15 cellular contexts compared by ENCODE assay signal in genomic region chr11:41459602-41460405, GRCh38. TPM values are rescaled to one million over a fixed set of nuclear protein-coding genes. Genes with fewer than 3 reads are reported as not detected.
DNase-seq lines count a peak whose midpoint lies in the region; ATAC-seq and TF ChIP-seq lines count a peak whose summit lies in the region.
"Had no signal": no experiment of that assay in that cellular context is flagged by ENCODE, and none has a peak within 500 bp of the region (broad histone marks: within the 10 kb centered on the region; RNA-seq: fewer than 3 reads in every experiment).

Gene LRRC4C (minus strand): TSS chr11:41459652.

- H3K79me2 ChIP-seq in SK-N-SH (ENCODE audit: insufficient read depth), result no peaks in the 10 kb centered on the region
- no peaks in the 10 kb centered on the region for H3K79me2 ChIP-seq in mesendoderm (ENCODE audit: control insufficient read depth, insufficient read depth, low read length)

- 6% methylated on average over 18 of the region's 19 CpGs for WGBS in SK-N-SH (ENCODE audit: low lambda C conversion rate)
- WGBS in mesendoderm (ENCODE audit: extremely low coverage, insufficient coverage, low lambda C conversion rate), result no CpG with 5 or more reads among the region's 19 CpGs

- H3K23ac ChIP-seq in mesendoderm (ENCODE audit: low read length), result no peak within 1 kb of the TSS

- H3K79me1 ChIP-seq in mesendoderm (ENCODE audit: low read length), result no peaks in the 10 kb centered on the region

- CTCF ChIA-PET in SK-N-SH (lab: Yijun Ruan, JAX), result interaction anchor here (1.0 to 2.9 kb wide), 17 partner anchors 10 to 1827 kb away, joined by 3 to 26 read pairs (median 4); no protein-coding TSS in a partner anchor

- H2AFZ ChIP-seq in SK-N-SH (ENCODE audit: low read depth), result no peak within 1 kb of the TSS

- H4K20me1 ChIP-seq in SK-N-SH (ENCODE audit: insufficient read depth), result no peaks in the 10 kb centered on the region

- DNase-seq in SK-N-SH (peak; percentile 9), cerebellar cortex (ENCODE audit: low spot score) (peak; percentile 62), mesendoderm (no peak), upper lobe of right lung (no peak), DMS 273 treated with DMSO at 0.1 percent for 48 hours (lab: John Stamatoyannopoulos, UW) (no peak)
- DNase-seq: activated naive CD4-positive, alpha-beta T cell treated with anti-CD3 and anti-CD28 coated beads for 36 hours; GF-D8; right lobe of liver; stimulated activated CD4-positive, alpha-beta T cell treated with anti-CD3 and anti-CD28 coated beads, Interleukin-4, amount 100 ng/mL, for 24 hours had no signal

- H3K9me2 ChIP-seq in SK-N-SH, result no peaks in the 10 kb centered on the region

- no peaks in the 10 kb centered on the region for H3F3A ChIP-seq in SK-N-SH (replicated peaks; ENCODE audit: insufficient read depth)

- H3K4ac ChIP-seq in mesendoderm (ENCODE audit: low read depth, low read length), result no peak within 1 kb of the TSS

- no peak within 1 kb of the TSS for H3K56ac ChIP-seq in mesendoderm (ENCODE audit: low read length)

- no peak for TF ChIP-seq EP300 in SK-N-SH (IDR thresholded peaks at IDR 0.05; ENCODE audit: borderline replicate concordance in 1 of 2, low read depth in 1 of 2, low read length in 1 of 2)

- no peak within 1 kb of the TSS for H2BK120ac ChIP-seq in mesendoderm (ENCODE audit: low read depth, low read length)

- H3K9me3 ChIP-seq in SK-N-SH, result no peaks in the 10 kb centered on the region
- H3K9me3 ChIP-seq in upper lobe of right lung, result no peaks in the 10 kb centered on the region
- H3K9me3 ChIP-seq: right lobe of liver, vagina had no signal

- peaks cover 0 to 3% of the 10 kb centered on the region in 2 experiments; a peak in 1 of 4 replicates for H3K4me1 ChIP-seq in SK-N-SH (ENCODE audit: control insufficient read depth in 1 of 2, insufficient read depth in 2 of 2, low read depth in 1 of 2, low read length in 1 of 2)
- H3K4me1 ChIP-seq in mesendoderm (ENCODE audit: control insufficient read depth, low read depth, low read length), result peaks cover 3% of the 10 kb centered on the region
- H3K4me1 ChIP-seq in upper lobe of right lung, result no peaks in the 10 kb centered on the region
- H3K4me1 ChIP-seq: right lobe of liver, vagina had no signal

- H4K5ac ChIP-seq in mesendoderm (ENCODE audit: low read length), result no peak within 1 kb of the TSS

- H3K9ac ChIP-seq in SK-N-SH, result no peak within 1 kb of the TSS
- no peak within 1 kb of the TSS for H3K9ac ChIP-seq in mesendoderm (ENCODE audit: low read length)

- peak within 1 kb of the TSS in 1 of 2 experiments; percentile 24; a peak in 1 of 4 replicates for H3K4me3 ChIP-seq in SK-N-SH (ENCODE audit: low read depth in 2 of 2, low read length in 1 of 2)
- no peak within 1 kb of the TSS for H3K4me3 ChIP-seq in mesendoderm (ENCODE audit: low read length)
- H3K4me3 ChIP-seq in upper lobe of right lung, result no peak within 1 kb of the TSS
- H3K4me3 ChIP-seq: right lobe of liver, vagina had no signal

- no peaks in the 10 kb centered on the region for H3K36me3 ChIP-seq in SK-N-SH (replicated peaks in 1 of 2; ENCODE audit: control insufficient read depth in 1 of 2, insufficient read depth in 2 of 2, low read length in 1 of 2)
- H3K36me3 ChIP-seq in mesendoderm (ENCODE audit: control insufficient read depth, insufficient read depth, low read length), result no peaks in the 10 kb centered on the region
- no peaks in the 10 kb centered on the region for H3K36me3 ChIP-seq in upper lobe of right lung
- H3K36me3 ChIP-seq: right lobe of liver, vagina had no signal

- H2BK5ac ChIP-seq in mesendoderm (ENCODE audit: low read length), result no peak within 1 kb of the TSS

- no peak for ATAC-seq in SK-N-SH treated with all-trans-retinoic acid at 6 μM for 48 hours
- ATAC-seq in upper lobe of right lung, result peak; percentile 14
- ATAC-seq in HG03378 (IDR thresholded peaks at IDR 0.05; ENCODE audit: unreplicated experiment), result no peak
- ATAC-seq in GM18502 (IDR thresholded peaks at IDR 0.05; ENCODE audit: poor library complexity, unreplicated experiment), result no peak

- no peak within 1 kb of the TSS for H3K27ac ChIP-seq in SK-N-SH (ENCODE audit: low read depth in 2 of 2, low read length in 1 of 2)
- H3K27ac ChIP-seq in mesendoderm (ENCODE audit: low read depth, low read length), result no peak within 1 kb of the TSS
- no peak within 1 kb of the TSS for H3K27ac ChIP-seq in upper lobe of right lung
- H3K27ac ChIP-seq: right lobe of liver, vagina had no signal

- no peak within 1 kb of the TSS for H2AK5ac ChIP-seq in mesendoderm (ENCODE audit: low read length)

- intact Hi-C loops in upper lobe of right lung (cut with DNase I), result no loop called here

- peak within 1 kb of the TSS; percentile 56 for H4K8ac ChIP-seq in mesendoderm (ENCODE audit: low read depth, low read length)

- TF ChIP-seq CTCF in SK-N-SH (IDR thresholded peaks at IDR 0.05), result no peak
- no peak for TF ChIP-seq CTCF in upper lobe of right lung (IDR thresholded peaks at IDR 0.05)

- no peak within 1 kb of the TSS for H3K4me2 ChIP-seq in SK-N-SH
- no peak within 1 kb of the TSS for H3K4me2 ChIP-seq in mesendoderm (ENCODE audit: low read length)

- H3K18ac ChIP-seq in mesendoderm (ENCODE audit: low read length), result no peak within 1 kb of the TSS

- TF ChIP-seq RAD21 in SK-N-SH (IDR thresholded peaks at IDR 0.05; ENCODE audit: low read length), result no peak

- POLR2A ChIA-PET in SK-N-SH (lab: Yijun Ruan, JAX), result no interaction called here

- H3K27me3 ChIP-seq in SK-N-SH (ENCODE audit: insufficient read depth) (no peaks in the 10 kb centered on the region), mesendoderm (ENCODE audit: insufficient read depth, low read length, poor library complexity) (no peaks in the 10 kb centered on the region), upper lobe of right lung (peaks cover 14% of the 10 kb centered on the region)
- H3K27me3 ChIP-seq: right lobe of liver, vagina had no signal

- H2BK15ac ChIP-seq in mesendoderm (replicated peaks; ENCODE audit: low read depth), result no peak within 1 kb of the TSS

TF ChIP-seq in SK-N-SH, 30 proteins besides CTCF, POLR2A, EP300 and RAD21:
- no peak for TF ChIP-seq FOXM1 (IDR thresholded peaks at IDR 0.05; ENCODE audit: low read depth)
- TF ChIP-seq MXI1 (IDR thresholded peaks at IDR 0.05; ENCODE audit: low read depth, low read length), result 0 out of 2 replicates have a peak, but pooled peaks have one; percentile 25

TF ChIP-seq in SK-N-SH treated with all-trans-retinoic acid at 6 μM for 48 hours, 23 proteins besides CTCF, POLR2A, EP300 and RAD21 (continues in another document):
- no peak for TF ChIP-seq CSDC2 (CRISPR knock-in tag; IDR thresholded peaks at IDR 0.05)
- no peak for TF ChIP-seq ZNF70 (CRISPR knock-in tag; IDR thresholded peaks at IDR 0.05)
- no peak for TF ChIP-seq TOX (CRISPR knock-in tag; IDR thresholded peaks at IDR 0.05; ENCODE audit: borderline replicate concordance)
- TF ChIP-seq, protein P1, sequence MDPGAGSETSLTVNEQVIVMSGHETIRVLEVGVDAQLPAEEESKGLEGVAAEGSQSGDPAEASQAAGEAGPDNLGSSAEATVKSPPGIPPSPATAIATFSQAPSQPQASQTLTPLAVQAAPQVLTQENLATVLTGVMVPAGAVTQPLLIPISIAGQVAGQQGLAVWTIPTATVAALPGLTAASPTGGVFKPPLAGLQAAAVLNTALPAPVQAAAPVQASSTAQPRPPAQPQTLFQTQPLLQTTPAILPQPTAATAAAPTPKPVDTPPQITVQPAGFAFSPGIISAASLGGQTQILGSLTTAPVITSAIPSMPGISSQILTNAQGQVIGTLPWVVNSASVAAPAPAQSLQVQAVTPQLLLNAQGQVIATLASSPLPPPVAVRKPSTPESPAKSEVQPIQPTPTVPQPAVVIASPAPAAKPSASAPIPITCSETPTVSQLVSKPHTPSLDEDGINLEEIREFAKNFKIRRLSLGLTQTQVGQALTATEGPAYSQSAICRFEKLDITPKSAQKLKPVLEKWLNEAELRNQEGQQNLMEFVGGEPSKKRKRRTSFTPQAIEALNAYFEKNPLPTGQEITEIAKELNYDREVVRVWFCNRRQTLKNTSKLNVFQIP (CRISPR knock-in tag; IDR thresholded peaks at IDR 0.05; ENCODE audit: borderline replicate concordance, low read depth), result no peak
- no peak for TF ChIP-seq ARNTL (CRISPR knock-in tag; IDR thresholded peaks at IDR 0.05; ENCODE audit: borderline replicate concordance, low read depth)
- no peak for TF ChIP-seq GLIS3 (CRISPR knock-in tag; IDR thresholded peaks at IDR 0.05)
- no peak for TF ChIP-seq ESRRG (CRISPR knock-in tag; IDR thresholded peaks at IDR 0.05)
- no peak for TF ChIP-seq TSHZ2 (CRISPR knock-in tag; IDR thresholded peaks at IDR 0.05)
- TF ChIP-seq ZFP3 (CRISPR knock-in tag; IDR thresholded peaks at IDR 0.05), result no peak

RNA-seq across cellular contexts. Expression of gene LRRC4C, which starts in this region (rescaled TPM):
- polyA plus RNA-seq in SK-N-SH (2012; rRNA removed), result 0.16 and 0.21 TPM in 2 replicates
- polyA plus RNA-seq in SK-N-SH (2012; cell fraction: cytosol; rRNA removed), result 0.27 and 0.35 TPM in 2 replicates
- 0.14 and 0.15 TPM in 2 replicates for polyA plus RNA-seq in SK-N-SH (2012; cell fraction: nucleus; rRNA removed)
- 1.4 TPM for polyA plus RNA-seq in mesendoderm (2013, experiment 1 of 2)
- polyA plus RNA-seq in mesendoderm (2013, experiment 2 of 2), result 1.1 TPM
- 2.2 TPM for total RNA-seq in upper lobe of right lung
- total RNA-seq: activated naive CD4-positive, alpha-beta T cell treated with anti-CD3 and anti-CD28 coated beads for 36 hours; bronchial epithelial cell; myocyte had no signal

Comparison
In these comparisons a context has a peak if more than half of its experiments do, and no peak if none do; other contexts are left out.
1. Peak in DNase-seq in SK-N-SH; RNA of the gene not detected or under 1 TPM.